In the genomic region with DNA sequence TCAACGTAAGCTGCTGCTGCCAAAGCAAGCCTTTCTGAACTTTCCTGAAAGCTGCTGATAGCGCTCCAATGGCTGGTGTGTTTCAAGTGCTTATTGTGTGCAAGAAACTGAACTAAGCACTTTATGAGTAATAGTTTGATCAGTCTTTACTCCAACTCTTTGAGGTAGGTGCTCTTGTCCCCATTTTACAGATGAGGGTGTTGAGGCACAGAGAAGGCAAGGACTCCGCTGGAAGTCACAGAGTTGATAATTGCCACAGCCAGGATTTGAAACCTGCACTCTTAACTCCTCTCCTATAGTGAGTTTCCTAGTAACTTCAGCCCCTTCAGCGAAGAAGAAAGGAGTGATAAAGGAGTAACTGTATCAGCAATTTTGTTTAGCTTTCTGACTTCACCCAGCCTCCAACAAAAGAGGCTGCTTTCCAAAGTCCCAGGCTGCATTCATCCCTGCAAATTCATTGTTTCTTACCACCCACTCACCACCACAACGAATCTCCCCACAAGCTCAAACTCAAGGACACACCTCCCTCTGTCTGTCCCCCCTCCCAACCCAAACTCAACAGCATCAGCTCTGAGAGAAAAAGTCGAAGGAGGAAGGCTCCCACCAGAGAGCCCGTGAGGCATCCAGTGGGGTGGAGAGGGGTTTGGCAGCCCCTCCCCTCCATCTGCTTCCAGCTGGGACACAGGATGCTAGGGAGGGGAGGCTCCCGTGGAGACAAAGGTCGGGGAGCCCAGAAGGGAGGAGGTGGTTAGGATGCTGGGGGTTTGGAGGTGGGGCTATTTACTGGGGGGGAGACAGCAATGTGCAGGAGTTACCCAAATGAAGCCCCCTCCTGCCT, we compare ENCODE assay signal across 11 cellular contexts.
DNase-seq lines count a peak whose midpoint lies in the region.
"Had no signal": no experiment of that assay in that cellular context is flagged by ENCODE, and none has a peak within 500 bp of the region (broad histone marks: within the 10 kb centered on the region; RNA-seq: fewer than 3 reads in every experiment).

No MANE protein-coding gene starts in this region.

- DNase-seq in NCI-H82 (lab: John Stamatoyannopoulos, UW) (peak; percentile 58), NCI-H82 treated with DMSO at 0.1 percent for 48 hours (lab: John Stamatoyannopoulos, UW; ENCODE audit: unreplicated experiment) (no peak), NCI-H524 treated with DMSO at 0.1 percent for 48 hours (lab: John Stamatoyannopoulos, UW) (peak; percentile 77), fibroblast of peridontal ligament (ENCODE audit: extremely low read depth) (peak; percentile 43), posterior vena cava (ENCODE audit: low spot score) (peak; percentile 58), germinal center (ENCODE audit: low spot score) (no peak), NCI-H187 treated with DMSO at 0.1 percent for 48 hours (lab: John Stamatoyannopoulos, UW) (no peak), HCEC 1CT (no peak)
- DNase-seq: activated CD4-positive, alpha-beta T cell treated with anti-CD3 and anti-CD28 coated beads for 48 hours; activated naive CD4-positive, alpha-beta T cell treated with Interleukin-2 at 50 U/mL for 16 hours; stimulated activated naive CD8-positive, alpha-beta T cell treated with anti-CD3 and anti-CD28 coated beads, Interleukin-15, Interleukin-2, amounts not matched to agents 100 U/mL and 50 U/mL, for 24 hours had no signal

- intact Hi-C loops in posterior vena cava (cut with DNase I) = no loop called here

Comparison
In these comparisons a context has a peak if more than half of its experiments do, and no peak if none do; other contexts are left out.
1. DNase-seq: peak in NCI-H82 (single experiment), NCI-H524 treated with DMSO at 0.1 percent for 48 hours (single experiment), fibroblast of peridontal ligament (single experiment) and posterior vena cava (single experiment); none in NCI-H82 treated with DMSO at 0.1 percent for 48 hours (single experiment), germinal center (single experiment), NCI-H187 treated with DMSO at 0.1 percent for 48 hours (single experiment) and HCEC 1CT (single experiment).